11 cellular contexts compared by ENCODE assay signal in the genomic region with DNA sequence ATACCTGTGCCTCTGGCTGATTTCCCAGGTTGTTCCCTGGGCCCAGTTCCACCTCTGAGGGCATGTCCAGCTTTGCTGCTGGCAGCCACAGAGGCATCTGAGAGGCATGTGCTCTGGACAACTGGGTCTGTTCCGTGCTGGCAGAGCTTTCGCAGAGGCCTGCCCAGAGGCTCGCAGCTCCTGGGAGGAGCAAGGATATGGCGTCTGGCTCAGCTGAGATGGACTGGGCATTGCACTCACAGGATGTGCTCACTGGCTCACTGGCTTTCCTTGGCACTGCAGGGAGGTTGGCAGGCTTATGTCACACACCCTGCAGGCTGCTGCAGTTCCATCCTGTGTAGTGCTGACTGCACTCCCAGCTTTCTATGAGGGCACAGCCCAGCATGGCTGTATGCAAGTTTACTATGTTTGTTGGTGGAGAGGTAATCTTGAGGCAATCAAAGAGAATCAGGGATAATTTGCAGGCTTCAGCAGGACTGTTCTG.
A peak's percentile ranks its signal among the peaks of the same experiment; 100 is the strongest.
DNase-seq lines count a peak whose midpoint lies in the region; ATAC-seq, FAIRE-seq and TF ChIP-seq lines count a peak whose summit lies in the region.
"Had no signal": no experiment of that assay in that cellular context is flagged by ENCODE, and none has a peak within 500 bp of the region (broad histone marks: within the 10 kb centered on the region; RNA-seq: fewer than 3 reads in every experiment).

No MANE protein-coding gene starts in this region.

- TF ChIP-seq POLR2A in H54 (IDR thresholded peaks at IDR 0.05; ENCODE audit: low read depth, low read length) (no peak), gastrocnemius medialis (IDR thresholded peaks at IDR 0.05) (no peak), vagina (IDR thresholded peaks at IDR 0.05) (no peak)

- no peak overlapping the region for H3K4me3 Mint-ChIP-seq in stimulated activated naive B cell treated with anti-CD40 and anti-IgM and Interleukin-4, amounts not matched to agents 10 μg/mL and 1 μg/mL and 100 μg/mL, for 72 hours
- H3K4me3 Mint-ChIP-seq: neural crest cell had no signal

- H3K4me1 ChIP-seq in gastrocnemius medialis (peaks cover 44 to 59% of the 10 kb centered on the region in 2 donors), trophoblast cell (ENCODE audit: control insufficient read depth in 1 of 2, insufficient read depth in 2 of 2, low read length in 2 of 2) (no peaks in the 10 kb centered on the region), A673 (ENCODE audit: insufficient read depth, low read length, poor library complexity, severe bottlenecking) (no peaks in the 10 kb centered on the region), vagina (peaks cover 69% of the 10 kb centered on the region)

- POLR2A ChIA-PET in A673 (lab: Charles Lee; ENCODE audit: low non-redundant PET) = no interaction called here

- H3K27ac ChIP-seq in gastrocnemius medialis (peak overlapping the region; percentile 87 to 91 (median 88)), trophoblast cell (ENCODE audit: low read depth, low read length) (no peak overlapping the region), A673 (ENCODE audit: low read depth, low read length, poor library complexity, severe bottlenecking) (no peak overlapping the region), vagina (no peak overlapping the region)

- H3K9me3 ChIP-seq in gastrocnemius medialis (no peaks in the 10 kb centered on the region), trophoblast cell (ENCODE audit: insufficient read depth, low read depth, low read length) (no peaks in the 10 kb centered on the region), A673 (ENCODE audit: low read depth, low read length, poor library complexity, severe bottlenecking) (no peaks in the 10 kb centered on the region), vagina (no peaks in the 10 kb centered on the region)

- no peak overlapping the region for H2AK5ac ChIP-seq in trophoblast cell (ENCODE audit: low read length)

- peak; percentile 76 for DNase-seq in H54 (ENCODE audit: insufficient read length, low spot score)
- DNase-seq in SK-N-DZ (ENCODE audit: low spot score) = peak; percentile 49
- DNase-seq in cardiac septum (ENCODE audit: low spot score) = peak; percentile 92
- peak; percentile 96 to 99 for DNase-seq in gastrocnemius medialis
- no peak for DNase-seq in trophoblast cell
- no peak for DNase-seq in A673 (ENCODE audit: low spot score)
- no peak for DNase-seq in stimulated activated naive B cell treated with anti-CD40 and anti-IgM and Interleukin-4, amounts not matched to agents 10 μg/mL and 1 μg/mL and 100 μg/mL, for 72 hours
- DNase-seq in vagina (ENCODE audit: extremely low spot score in 2 of 2) = no peak
- DNase-seq: NCI-H226; stimulated activated naive CD4-positive, alpha-beta T cell treated with Interleukin-2 at 50 U/mL for 16 hours had no signal

- H2BK5ac ChIP-seq in trophoblast cell (ENCODE audit: low read depth, low read length, poor library complexity) = no peak overlapping the region

- H3K4me3 ChIP-seq in gastrocnemius medialis (no peak overlapping the region), trophoblast cell (ENCODE audit: low read depth, low read length) (no peak overlapping the region), A673 (ENCODE audit: low read depth, low read length, poor library complexity, severe bottlenecking) (no peak overlapping the region), vagina (no peak overlapping the region)

- no peak overlapping the region for H4K8ac ChIP-seq in trophoblast cell (ENCODE audit: low read depth, low read length)

- no TSS peak for BruUV-seq in A673 (replicated peaks; lab: Mats Ljungman, UMichigan)

- H4K12ac ChIP-seq in trophoblast cell (ENCODE audit: low read depth, low read length) = no peak overlapping the region

- H2BK120ac ChIP-seq in trophoblast cell (ENCODE audit: insufficient read depth, low read length, poor library complexity) = no peak overlapping the region

- no peak overlapping the region for H3K4me2 ChIP-seq in trophoblast cell (ENCODE audit: low read length)

- no peak overlapping the region for H2BK12ac ChIP-seq in trophoblast cell (ENCODE audit: low read length)

- ATAC-seq in gastrocnemius medialis = peak; percentile 79 to 80
- no peak for ATAC-seq in stimulated activated naive B cell treated with anti-CD40 and anti-IgM and Interleukin-4, amounts not matched to agents 10 μg/mL and 1 μg/mL and 100 μg/mL, for 72 hours (replicated peaks)

- peak in 1 of 5 experiments; percentile 13 for TF ChIP-seq CTCF in gastrocnemius medialis (IDR thresholded peaks at IDR 0.05 in 4 of 5, conservative IDR thresholded peaks at IDR 0.05 in 1 of 5)
- no peak for TF ChIP-seq CTCF in A673 (conservative IDR thresholded peaks at IDR 0.05; ENCODE audit: low read depth, low read length)
- TF ChIP-seq CTCF in vagina (IDR thresholded peaks at IDR 0.05) = no peak

- H3K79me1 ChIP-seq in trophoblast cell (ENCODE audit: low read length) = no peaks in the 10 kb centered on the region

- H3K27ac Mint-ChIP-seq in stimulated activated naive B cell treated with anti-CD40 and anti-IgM and Interleukin-4, amounts not matched to agents 10 μg/mL and 1 μg/mL and 100 μg/mL, for 72 hours = no peak overlapping the region

- H4K91ac ChIP-seq in trophoblast cell (ENCODE audit: low read depth, low read length) = no peak overlapping the region

- no peaks in the 10 kb centered on the region for H3K27me3 Mint-ChIP-seq in stimulated activated naive B cell treated with anti-CD40 and anti-IgM and Interleukin-4, amounts not matched to agents 10 μg/mL and 1 μg/mL and 100 μg/mL, for 72 hours

- no peaks in the 10 kb centered on the region for H3K36me3 ChIP-seq in gastrocnemius medialis
- no peaks in the 10 kb centered on the region for H3K36me3 ChIP-seq in trophoblast cell (ENCODE audit: control insufficient read depth in 1 of 2, insufficient read depth in 2 of 2, low read length in 2 of 2)
- no peaks in the 10 kb centered on the region for H3K36me3 ChIP-seq in A673 (ENCODE audit: insufficient read depth, low read length, poor library complexity, severe bottlenecking)
- H3K36me3 ChIP-seq in vagina = no peaks in the 10 kb centered on the region

- H3K79me2 ChIP-seq in trophoblast cell (ENCODE audit: control insufficient read depth, insufficient read depth, low read length, poor library complexity) = no peaks in the 10 kb centered on the region

- CTCF ChIA-PET in A673 (lab: Charles Lee) = no interaction called here

- H3K9me3 Mint-ChIP-seq in stimulated activated naive B cell treated with anti-CD40 and anti-IgM and Interleukin-4, amounts not matched to agents 10 μg/mL and 1 μg/mL and 100 μg/mL, for 72 hours = no peaks in the 10 kb centered on the region
- H3K9me3 Mint-ChIP-seq: neural crest cell had no signal

- H3K14ac ChIP-seq in trophoblast cell (ENCODE audit: low read length) = no peak overlapping the region

- H2AFZ ChIP-seq in trophoblast cell (ENCODE audit: insufficient read depth, low read length, poor library complexity) = no peak overlapping the region

- peaks cover 42 to 84% of the 10 kb centered on the region in 2 donors for H3K4me1 Mint-ChIP-seq in stimulated activated naive B cell treated with anti-CD40 and anti-IgM and Interleukin-4, amounts not matched to agents 10 μg/mL and 1 μg/mL and 100 μg/mL, for 72 hours

- FAIRE-seq in H54 (lab: Jason Lieb, UNC) = peak; percentile 48

- no peaks in the 10 kb centered on the region for H3K27me3 ChIP-seq in gastrocnemius medialis
- H3K27me3 ChIP-seq in trophoblast cell (ENCODE audit: insufficient read depth, low read length) = no peaks in the 10 kb centered on the region
- peaks cover 3% of the 10 kb centered on the region for H3K27me3 ChIP-seq in A673 (replicated peaks; ENCODE audit: insufficient read depth, low read depth, low read length, poor library complexity)
- no peaks in the 10 kb centered on the region for H3K27me3 ChIP-seq in vagina

- intact Hi-C loops in cardiac septum (cut with DNase I) (loop anchor here (2.0 to 5.0 kb wide), 3 partner anchors 51 to 105 kb away; no protein-coding TSS in a partner anchor), gastrocnemius medialis (cut with DNase I; ENCODE audit: low total_unique reads) (loop anchor here (1.0 to 10.0 kb wide), 6 partner anchors 61 to 816 kb away; partner anchors contain the start of genes EPAS1 and SIX2), A673 (cut with micrococcal nuclease; ENCODE audit: unreplicated experiment) (no loop called here), vagina (cut with DNase I) (no loop called here)

- H3K9ac ChIP-seq in trophoblast cell (ENCODE audit: low read length) = no peak overlapping the region

- WGBS in trophoblast cell (ENCODE audit: extremely low coverage, insufficient coverage, insufficient read length) = no CpG with 5 or more reads among the region's 4 CpGs

- H3K36me3 Mint-ChIP-seq in stimulated activated naive B cell treated with anti-CD40 and anti-IgM and Interleukin-4, amounts not matched to agents 10 μg/mL and 1 μg/mL and 100 μg/mL, for 72 hours = peaks cover under 1 to 7% of the 10 kb centered on the region in 2 donors

- in situ Hi-C loops in gastrocnemius medialis (cut with MboI; ENCODE audit: low sequenced_read_pairs in 4 of 4) = no loop called here

- no peak overlapping the region for H3K23ac ChIP-seq in trophoblast cell (ENCODE audit: low read length)

- H3K4ac ChIP-seq in trophoblast cell (ENCODE audit: low read depth, low read length) = no peak overlapping the region

- no peak overlapping the region for H3K18ac ChIP-seq in trophoblast cell (ENCODE audit: low read length)

Comparison
In these comparisons a context has a peak if more than half of its experiments do, and no peak if none do; other contexts are left out.
1. DNase-seq: peak in H54 (single experiment), SK-N-DZ (single experiment), cardiac septum (single experiment) and gastrocnemius medialis (2 of 2); none in trophoblast cell (0 of 2), A673 (single experiment), stimulated activated naive B cell treated with anti-CD40 and anti-IgM and Interleukin-4, amounts not matched to agents 10 μg/mL and 1 μg/mL and 100 μg/mL, for 72 hours (single experiment) and vagina (0 of 2).
2. ATAC-seq: peak in gastrocnemius medialis (2 of 2); none in stimulated activated naive B cell treated with anti-CD40 and anti-IgM and Interleukin-4, amounts not matched to agents 10 μg/mL and 1 μg/mL and 100 μg/mL, for 72 hours (0 of 2).
3. H3K27ac ChIP-seq: peak in gastrocnemius medialis (4 of 4); none in trophoblast cell (single experiment), A673 (single experiment) and vagina (single experiment).
4. intact Hi-C loops: an anchor here in cardiac septum (2.0 to 5.0 kb wide) and gastrocnemius medialis (1.0 to 10.0 kb wide); none called in A673 and vagina.